Comparison of ENCODE assay signal across 18 cellular contexts in the genomic region with DNA sequence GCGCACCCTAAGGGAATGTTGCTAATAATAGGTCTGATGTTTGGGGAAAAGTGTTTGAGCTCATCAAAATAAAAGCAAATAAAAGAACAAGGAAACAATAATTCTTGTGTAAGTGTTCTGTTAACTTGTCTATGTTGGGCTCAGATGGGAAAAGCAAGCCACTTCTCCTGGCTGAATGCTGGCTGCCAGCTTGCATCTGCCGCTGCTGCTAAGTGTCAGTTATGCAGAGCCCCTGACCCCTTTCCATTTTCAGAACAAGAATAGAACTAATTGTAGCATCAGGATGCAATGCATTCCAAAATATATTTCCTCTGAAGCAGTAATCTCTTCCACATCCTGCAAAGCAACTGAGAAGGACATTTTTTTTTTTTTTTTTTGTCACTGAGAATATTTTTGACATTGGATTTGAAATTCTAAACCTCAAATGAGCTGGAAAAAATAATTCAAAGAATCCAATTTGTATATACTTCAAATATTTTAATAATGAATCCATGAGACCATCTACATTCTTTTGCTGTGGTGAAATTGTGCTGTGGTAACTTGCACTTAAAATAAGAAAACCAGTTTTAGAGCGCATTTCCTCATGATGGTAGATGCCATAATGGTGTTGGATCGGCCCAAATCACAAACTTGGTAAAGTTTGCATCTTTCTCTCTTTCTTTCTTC. TPM values are rescaled to one million over a fixed set of nuclear protein-coding genes. Genes with fewer than 3 reads are reported as not detected.
DNase-seq lines count a peak whose midpoint lies in the region; ATAC-seq and TF ChIP-seq lines count a peak whose summit lies in the region.
"Had no signal": no experiment of that assay in that cellular context is flagged by ENCODE, and none has a peak within 500 bp of the region (broad histone marks: within the 10 kb centered on the region; RNA-seq: fewer than 3 reads in every experiment).

No MANE protein-coding gene starts in this region.

- no peaks in the 10 kb centered on the region for H3K9me3 Mint-ChIP-seq in activated CD4-positive, alpha-beta memory T cell treated with anti-CD3 and anti-CD28 coated beads, Interleukin-2, amount 10 ng/mL, durations not matched to agents 7 days and 5 days

- H3K4me3 ChIP-seq in uterus, result no peak overlapping the region
- H3K4me3 ChIP-seq: spleen had no signal

- no peak overlapping the region for H3K27ac ChIP-seq in uterus
- H3K27ac ChIP-seq: epithelial cell of prostate, parathyroid adenoma, spleen had no signal

- H3K27me3 Mint-ChIP-seq in activated CD4-positive, alpha-beta memory T cell treated with anti-CD3 and anti-CD28 coated beads, Interleukin-2, amount 10 ng/mL, durations not matched to agents 7 days and 5 days, result peaks cover 2% of the 10 kb centered on the region

- intact Hi-C loops in uterus (cut with DNase I; ENCODE audit: low total_unique reads), result no loop called here

- ATAC-seq in GM18873 (IDR thresholded peaks at IDR 0.05; ENCODE audit: low FRiP score, unreplicated experiment), result no peak
- no peak for ATAC-seq in GM21529 (IDR thresholded peaks at IDR 0.05; ENCODE audit: unreplicated experiment)
- ATAC-seq: stimulated activated naive B cell treated with anti-CD40 and anti-IgM and Interleukin-4, amounts not matched to agents 10 μg/mL and 1 μg/mL and 100 μg/mL, for 72 hours had no signal

- no peaks in the 10 kb centered on the region for H3K36me3 ChIP-seq in uterus
- H3K36me3 ChIP-seq: spleen had no signal

- no peaks in the 10 kb centered on the region for H3K36me3 Mint-ChIP-seq in activated CD4-positive, alpha-beta memory T cell treated with anti-CD3 and anti-CD28 coated beads, Interleukin-2, amount 10 ng/mL, durations not matched to agents 7 days and 5 days (ENCODE audit: low read depth)
- H3K36me3 Mint-ChIP-seq: stimulated activated naive B cell treated with anti-CD40 and anti-IgM and Interleukin-4, amounts not matched to agents 10 μg/mL and 1 μg/mL and 100 μg/mL, for 72 hours had no signal

- no peaks in the 10 kb centered on the region for H3K9me3 ChIP-seq in uterus

- peak; percentile 52 for DNase-seq in AG08396 (ENCODE audit: low spot score)
- peak; percentile 78 for DNase-seq in HS-27A (ENCODE audit: low read depth)
- peak; percentile 48 for DNase-seq in amniotic epithelial cell (ENCODE audit: low read depth)
- DNase-seq in iris pigment epithelial cell (ENCODE audit: low read depth), result peak; percentile 86
- no peak for DNase-seq in activated CD4-positive, alpha-beta memory T cell treated with anti-CD3 and anti-CD28 coated beads, Interleukin-2, amount 10 ng/mL, durations not matched to agents 7 days and 5 days
- DNase-seq in uterus, result no peak
- DNase-seq: activated T-cell treated with anti-CD3 and anti-CD28 coated beads, Interleukin-2, amount 50 U/mL, for 48 hours; hypothalamus; Karpas-422; left cardiac atrium; NCI-H446 treated with DMSO at 0.1 percent for 48 hours; spleen; stimulated activated naive B cell treated with anti-CD40 and anti-IgM and Interleukin-4, amounts not matched to agents 10 μg/mL and 1 μg/mL and 100 μg/mL, for 72 hours had no signal

- no peak overlapping the region for H3K4me3 Mint-ChIP-seq in activated CD4-positive, alpha-beta memory T cell treated with anti-CD3 and anti-CD28 coated beads, Interleukin-2, amount 10 ng/mL, durations not matched to agents 7 days and 5 days
- H3K4me3 Mint-ChIP-seq: B cell; stimulated activated naive B cell treated with anti-CD40 and anti-IgM and Interleukin-4, amounts not matched to agents 10 μg/mL and 1 μg/mL and 100 μg/mL, for 72 hours had no signal

- TF ChIP-seq POLR2A in uterus (IDR thresholded peaks at IDR 0.05), result no peak

- POLR2A ChIA-PET in activated CD4-positive, alpha-beta memory T cell treated with anti-CD3 and anti-CD28 coated beads, Interleukin-2, amount 10 ng/mL, durations not matched to agents 7 days and 5 days (lab: Charles Lee), result no interaction called here

- no peak for TF ChIP-seq CTCF in uterus (IDR thresholded peaks at IDR 0.05)

- H3K27ac Mint-ChIP-seq in activated CD4-positive, alpha-beta memory T cell treated with anti-CD3 and anti-CD28 coated beads, Interleukin-2, amount 10 ng/mL, durations not matched to agents 7 days and 5 days, result no peak overlapping the region
- H3K27ac Mint-ChIP-seq: B cell; stimulated activated naive B cell treated with anti-CD40 and anti-IgM and Interleukin-4, amounts not matched to agents 10 μg/mL and 1 μg/mL and 100 μg/mL, for 72 hours had no signal

- CTCF ChIA-PET in activated CD4-positive, alpha-beta memory T cell treated with anti-CD3 and anti-CD28 coated beads, Interleukin-2, amount 10 ng/mL, durations not matched to agents 7 days and 5 days (lab: Charles Lee), result no interaction called here

- H3K4me1 Mint-ChIP-seq in activated CD4-positive, alpha-beta memory T cell treated with anti-CD3 and anti-CD28 coated beads, Interleukin-2, amount 10 ng/mL, durations not matched to agents 7 days and 5 days, result no peaks in the 10 kb centered on the region
- H3K4me1 Mint-ChIP-seq: B cell; stimulated activated naive B cell treated with anti-CD40 and anti-IgM and Interleukin-4, amounts not matched to agents 10 μg/mL and 1 μg/mL and 100 μg/mL, for 72 hours had no signal

- no peaks in the 10 kb centered on the region for H3K4me1 ChIP-seq in uterus
- H3K4me1 ChIP-seq: parathyroid adenoma, spleen had no signal

- no peaks in the 10 kb centered on the region for H3K27me3 ChIP-seq in uterus

RNA-seq across cellular contexts. Expression of a gene that starts 43.9 kb away (rescaled TPM):
- 100 to 1,000 TPM; 194 to 203 TPM for total RNA-seq in activated CD4-positive, alpha-beta memory T cell treated with anti-CD3 and anti-CD28 coated beads, Interleukin-2, amount 10 ng/mL, durations not matched to agents 7 days and 5 days
- total RNA-seq in uterus, result 100 to 1,000 TPM; 126 to 171 (median 144) TPM

Comparison
In these comparisons a context has a peak if more than half of its experiments do, and no peak if none do; other contexts are left out.
1. DNase-seq: peak in AG08396 (single experiment), HS-27A (single experiment), amniotic epithelial cell (single experiment) and iris pigment epithelial cell (single experiment); none in activated CD4-positive, alpha-beta memory T cell treated with anti-CD3 and anti-CD28 coated beads, Interleukin-2, amount 10 ng/mL, durations not matched to agents 7 days and 5 days (single experiment) and uterus (0 of 2).